Comparison of ENCODE assay signal across 13 cellular contexts in the genomic region with DNA sequence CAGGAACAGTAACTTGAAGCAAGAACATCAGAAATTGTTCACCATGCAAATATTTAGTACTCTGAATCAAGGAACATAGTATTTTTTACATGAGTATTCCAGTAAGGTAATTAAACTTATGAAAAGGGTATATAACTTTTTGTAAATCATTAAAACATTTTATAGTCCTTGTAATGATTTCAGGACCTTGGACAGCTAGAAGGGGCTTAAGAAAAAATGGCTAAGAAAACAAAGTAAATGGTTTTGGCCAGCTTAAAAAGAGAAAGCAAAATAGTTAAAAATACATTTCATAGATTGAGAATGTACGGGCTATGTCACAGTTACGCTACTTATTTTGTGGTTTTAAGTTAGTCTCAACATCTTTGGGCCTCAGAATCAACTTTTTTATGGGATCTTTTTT. TPM values are rescaled to one million over a fixed set of nuclear protein-coding genes. Genes with fewer than 3 reads are reported as not detected.
DNase-seq lines count a peak whose midpoint lies in the region; ATAC-seq and TF ChIP-seq lines count a peak whose summit lies in the region.
"Had no signal": no experiment of that assay in that cellular context is flagged by ENCODE, and none has a peak within 500 bp of the region (broad histone marks: within the 10 kb centered on the region; RNA-seq: fewer than 3 reads in every experiment).

No MANE protein-coding gene starts in this region.

- peaks cover 0 to 21% of the 10 kb centered on the region in 2 donors for H3K9me3 ChIP-seq in left lung

- H3K4me1 ChIP-seq in left lung: no peaks in the 10 kb centered on the region

- peaks cover 0 to 23% of the 10 kb centered on the region in 2 donors for H3K36me3 ChIP-seq in left lung
- H3K36me3 ChIP-seq: ovary had no signal

- H3K4me3 ChIP-seq in choroid plexus epithelial cell (ENCODE audit: low read depth, low read length) (no peak overlapping the region), left lung (no peak overlapping the region)
- H3K4me3 ChIP-seq: mucosa of descending colon, ovary had no signal

- DNase-seq in HCEC 1CT (peak; percentile 10), OCI-M1 (lab: John Stamatoyannopoulos, UW) (peak; percentile 24), choroid plexus epithelial cell (ENCODE audit: low read depth) (peak; percentile 31), myocyte (ENCODE audit: low read depth) (peak; percentile 30), left lung (no peak), mucosa of gallbladder (ENCODE audit: low spot score) (no peak), omental fat pad (ENCODE audit: low spot score) (no peak)
- DNase-seq: CD4-positive, alpha-beta memory T cell; cerebellar nuclear complex; GDM1; mucosa of descending colon; NCI-H774; ovary had no signal

- ATAC-seq in left lung (no peak), omental fat pad (ENCODE audit: low FRiP score) (no peak)
- ATAC-seq: mucosa of descending colon had no signal

- no peak overlapping the region for H3K27ac ChIP-seq in left lung
- H3K27ac ChIP-seq: ovary had no signal

- intact Hi-C loops in left lung (cut with DNase I): no loop called here

- no peaks in the 10 kb centered on the region for H3K27me3 ChIP-seq in left lung
- H3K27me3 ChIP-seq: ovary had no signal

- TF ChIP-seq CTCF in choroid plexus epithelial cell (conservative IDR thresholded peaks at IDR 0.05; ENCODE audit: low read depth, low read length) (no peak), left lung (IDR thresholded peaks at IDR 0.05) (no peak), omental fat pad (IDR thresholded peaks at IDR 0.05) (no peak)

RNA-seq across cellular contexts. Expression of gene POLI, which starts 26.7 kb away (rescaled TPM):
- 19.2 and 23.5 TPM in 2 replicates for total RNA-seq in myocyte
- 8.3 TPM for polyA plus RNA-seq in myocyte (2012)
- total RNA-seq in left lung: 10 to 100 TPM; 24.4 to 24.9 TPM
- 27.2 TPM for total RNA-seq in mucosa of gallbladder
- 10 to 100 TPM; 21.5 to 41.3 (median 30.2) TPM for total RNA-seq in omental fat pad

Comparison
In these comparisons a context has a peak if more than half of its experiments do, and no peak if none do; other contexts are left out.
1. DNase-seq: peak in HCEC 1CT (single experiment), OCI-M1 (single experiment), choroid plexus epithelial cell (single experiment) and myocyte (single experiment); none in left lung (0 of 2), mucosa of gallbladder (single experiment) and omental fat pad (single experiment).